8 cellular contexts compared by ENCODE assay signal in the genomic region with DNA sequence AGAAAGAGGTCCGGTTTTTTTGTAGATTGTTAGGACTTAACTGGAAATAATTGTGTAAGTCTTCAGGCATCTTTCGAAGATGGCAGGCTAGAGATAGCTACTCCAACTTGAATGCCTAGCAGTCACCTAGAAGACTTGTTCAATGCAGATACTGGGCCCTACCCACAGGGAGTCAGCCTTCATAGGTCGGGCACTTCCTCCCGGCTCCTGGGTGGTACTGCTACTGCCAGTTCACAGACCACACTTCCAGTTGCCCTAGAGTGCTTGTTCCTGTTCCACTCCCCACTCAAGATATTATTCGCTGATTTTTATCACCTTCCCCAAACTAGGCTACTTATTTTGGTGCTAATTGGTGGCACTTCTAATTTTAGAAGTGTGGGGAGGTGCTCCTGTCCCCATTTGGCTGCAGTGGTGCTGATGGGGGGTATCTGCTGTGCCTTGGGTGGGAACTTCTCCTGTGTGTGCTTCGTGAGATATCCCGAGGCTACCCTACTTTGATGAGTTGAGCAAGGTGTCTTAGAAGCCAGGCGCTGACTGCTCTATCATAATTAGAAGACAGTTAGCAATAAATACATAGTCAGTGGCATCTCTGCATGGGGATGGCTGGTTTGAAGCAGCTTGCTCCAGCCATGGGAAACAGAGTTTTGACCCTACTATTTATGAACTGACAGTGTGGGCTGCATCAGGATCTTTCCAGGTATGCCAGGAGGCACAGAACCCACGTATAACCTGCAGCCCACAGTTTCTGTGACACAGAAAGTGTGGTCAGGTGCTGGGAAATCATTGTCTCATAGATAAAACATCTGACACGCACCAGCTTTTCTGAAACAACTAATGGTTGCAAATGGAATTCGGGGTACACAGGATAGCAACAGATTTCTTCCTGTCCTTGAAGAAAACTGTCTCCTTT. TPM values are rescaled to one million over a fixed set of nuclear protein-coding genes. Genes with fewer than 3 reads are reported as not detected.
DNase-seq lines count a peak whose midpoint lies in the region; ATAC-seq, FAIRE-seq and TF ChIP-seq lines count a peak whose summit lies in the region.

No MANE protein-coding gene starts in this region.

- CTCF ChIA-PET in HepG2 (lab: Yijun Ruan, JAX; ENCODE audit: low intra/inter-chr PET ratio, low total read pairs): no interaction called here

- no peak for TF ChIP-seq RAD21 in HepG2 (CRISPR knock-in tag; IDR thresholded peaks at IDR 0.05)

- TF ChIP-seq EP300 in HepG2 (IDR thresholded peaks at IDR 0.05; ENCODE audit: low read depth in 2 of 2, low read length in 2 of 2) (no peak), HepG2 (CRISPR knock-in tag; IDR thresholded peaks at IDR 0.05; ENCODE audit: borderline replicate concordance) (no peak)

- H3K27ac ChIP-seq in RWPE2 (ENCODE audit: poor library complexity, severe bottlenecking) (peak overlapping the region; percentile 67), duodenal mucosa (ENCODE audit: low read depth, low read length) (peak overlapping the region; percentile 39), HepG2 (ENCODE audit: extremely low read length, insufficient read depth, low read length) (no peak overlapping the region)

- peak overlapping the region; percentile 54 for H3K27ac Mint-ChIP-seq in stimulated activated memory B cell treated with anti-CD40 and anti-IgM and Interleukin-4, amounts not matched to agents 10 μg/mL and 1 μg/mL and 100 μg/mL, for 72 hours

- H3K36me3 Mint-ChIP-seq in stimulated activated memory B cell treated with anti-CD40 and anti-IgM and Interleukin-4, amounts not matched to agents 10 μg/mL and 1 μg/mL and 100 μg/mL, for 72 hours: peaks cover 5% of the 10 kb centered on the region

- H3K4me3 Mint-ChIP-seq in stimulated activated memory B cell treated with anti-CD40 and anti-IgM and Interleukin-4, amounts not matched to agents 10 μg/mL and 1 μg/mL and 100 μg/mL, for 72 hours: no peak overlapping the region

- no peak overlapping the region for H2AFZ ChIP-seq in HepG2 (ENCODE audit: low read length)

- H3K4me1 ChIP-seq in RWPE2 (ENCODE audit: insufficient read depth, poor library complexity, severe bottlenecking) (peaks cover 34% of the 10 kb centered on the region), duodenal mucosa (ENCODE audit: control insufficient read depth in 1 of 2, insufficient read depth in 2 of 2, low read length in 2 of 2) (peaks cover 76 to 77% of the 10 kb centered on the region in 2 donors), HepG2 (ENCODE audit: insufficient read depth, low read length) (peaks cover 8% of the 10 kb centered on the region)

- 90% methylated on average over 11 of the region's 11 CpGs for WGBS in HepG2 (ENCODE audit: low lambda C conversion rate)

- peak; percentile 46 for DNase-seq in activated CD4-positive, alpha-beta T cell treated with anti-CD3 and anti-CD28 coated beads for 48 hours
- DNase-seq in activated CD4-positive, alpha-beta T cell treated with anti-CD3 and anti-CD28 coated beads for 4 hours: no peak
- DNase-seq in RWPE2 (ENCODE audit: low spot score) (no peak), HepG2 (ENCODE audit: low spot score) (no peak), globus pallidus (ENCODE audit: low spot score) (no peak), NCI-H446 (lab: John Stamatoyannopoulos, UW) (no peak)

- H3K9me3 ChIP-seq in RWPE2 (ENCODE audit: severe bottlenecking) (no peaks in the 10 kb centered on the region), duodenal mucosa (ENCODE audit: control insufficient read depth in 1 of 2, low read length in 2 of 2) (no peaks in the 10 kb centered on the region), HepG2 (ENCODE audit: low read length) (no peaks in the 10 kb centered on the region)

- intact Hi-C loops in HepG2 (cut with micrococcal nuclease; ENCODE audit: unreplicated experiment): no loop called here

- POLR2A ChIA-PET in HepG2 (lab: Yijun Ruan, JAX): no interaction called here

- no peak for TF ChIP-seq POLR2A in HepG2 (IDR thresholded peaks at IDR 0.05; ENCODE audit: insufficient read depth in 1 of 2, low read depth in 2 of 2, low read length in 2 of 2)

- H3K27me3 Mint-ChIP-seq in stimulated activated memory B cell treated with anti-CD40 and anti-IgM and Interleukin-4, amounts not matched to agents 10 μg/mL and 1 μg/mL and 100 μg/mL, for 72 hours: no peaks in the 10 kb centered on the region

- no peak for FAIRE-seq in HepG2 (lab: Jason Lieb, UNC)

- H3K4me2 ChIP-seq in HepG2 (ENCODE audit: low read depth, low read length): no peak overlapping the region

- H3K9me3 Mint-ChIP-seq in stimulated activated memory B cell treated with anti-CD40 and anti-IgM and Interleukin-4, amounts not matched to agents 10 μg/mL and 1 μg/mL and 100 μg/mL, for 72 hours: no peaks in the 10 kb centered on the region

- H4K20me1 ChIP-seq in HepG2 (ENCODE audit: insufficient read depth, low read length): no peaks in the 10 kb centered on the region

- no TSS peak for BruUV-seq in HepG2 (replicated peaks; lab: Mats Ljungman, UMichigan)

- H3K36me3 ChIP-seq in RWPE2 (ENCODE audit: low read depth) (no peaks in the 10 kb centered on the region), duodenal mucosa (ENCODE audit: control insufficient read depth in 1 of 2, insufficient read depth in 2 of 2, low read length in 2 of 2) (no peaks in the 10 kb centered on the region), HepG2 (replicated peaks in 1 of 2; ENCODE audit: control insufficient read depth in 1 of 2, insufficient read depth in 2 of 2, low read length in 2 of 2) (no peaks in the 10 kb centered on the region; a peak in 1 of 5 replicates)

- H3K27me3 ChIP-seq in RWPE2 (ENCODE audit: insufficient read depth, poor library complexity, severe bottlenecking) (no peaks in the 10 kb centered on the region), duodenal mucosa (ENCODE audit: control insufficient read depth in 1 of 2, insufficient read depth in 2 of 2, low read length in 2 of 2) (no peaks in the 10 kb centered on the region), HepG2 (ENCODE audit: control insufficient read depth in 1 of 2, insufficient read depth in 2 of 2, low read length in 2 of 2) (no peaks in the 10 kb centered on the region)

- H3K79me2 ChIP-seq in HepG2 (ENCODE audit: insufficient read depth, low read length): no peaks in the 10 kb centered on the region

- H3K9ac ChIP-seq in duodenal mucosa (ENCODE audit: low read depth in 1 of 2, low read length in 2 of 2) (peak overlapping the region; percentile 7 to 34), HepG2 (ENCODE audit: insufficient read depth, low read depth, low read length) (no peak overlapping the region)

- TF ChIP-seq CTCF in RWPE2 (IDR thresholded peaks at IDR 0.05; ENCODE audit: poor library complexity, severe bottlenecking): no peak
- no peak for TF ChIP-seq CTCF in HepG2 (CRISPR knock-in tag; IDR thresholded peaks at IDR 0.05)

- H3K4me3 ChIP-seq in RWPE2 (ENCODE audit: severe bottlenecking): no peak overlapping the region
- no peak overlapping the region for H3K4me3 ChIP-seq in duodenal mucosa (ENCODE audit: low read depth in 1 of 2, low read length in 2 of 2)
- no peak overlapping the region for H3K4me3 ChIP-seq in HepG2 (replicated peaks in 1 of 3; ENCODE audit: insufficient read depth in 1 of 3, low read depth in 2 of 3, low read length in 3 of 3)

- in situ Hi-C loops in HepG2 (cut with HindIII; ENCODE audit: extremely low pct_ligation_motif_present, low pct_unique_long_range_greater_than_20kb): no loop called here

- no peak for ATAC-seq in RWPE2 (ENCODE audit: low read depth)
- no peak for ATAC-seq in stimulated activated memory B cell treated with anti-CD40 and anti-IgM and Interleukin-4, amounts not matched to agents 10 μg/mL and 1 μg/mL and 100 μg/mL, for 72 hours
- ATAC-seq in HepG2: no peak

- peaks cover 90% of the 10 kb centered on the region for H3K4me1 Mint-ChIP-seq in stimulated activated memory B cell treated with anti-CD40 and anti-IgM and Interleukin-4, amounts not matched to agents 10 μg/mL and 1 μg/mL and 100 μg/mL, for 72 hours

TF ChIP-seq in HepG2, 621 proteins besides CTCF, POLR2A, EP300 and RAD21:
- no peak for TF ChIP-seq ZFP90 (CRISPR knock-in tag; IDR thresholded peaks at IDR 0.05; ENCODE audit: borderline replicate concordance)
- no peak for TF ChIP-seq JUNB (CRISPR knock-in tag; IDR thresholded peaks at IDR 0.05; ENCODE audit: borderline replicate concordance)
- no peak for TF ChIP-seq FOXP1 (IDR thresholded peaks at IDR 0.05)
- no peak for TF ChIP-seq FOXP1 (CRISPR knock-in tag; IDR thresholded peaks at IDR 0.05)

RNA-seq across cellular contexts. Expression of a gene that starts 34.5 kb away (rescaled TPM):
- 7.9 and 10.9 TPM in 2 replicates for total RNA-seq in HepG2 (2016; rRNA removed; fragmentation: Illumina TruSeq; extraction: Trizol)
- total RNA-seq in HepG2 (2016; cell fraction: cytosol; rRNA removed; fragmentation: Illumina TruSeq; extraction: Trizol; ENCODE audit: low read depth): 1.4 and 2.1 TPM in 2 replicates
- 7.9 and 10.3 TPM in 2 replicates for total RNA-seq in HepG2 (2016; cell fraction: insoluble cytoplasmic fraction; rRNA removed; fragmentation: Illumina TruSeq; extraction: Trizol)
- 5.0 and 5.2 TPM in 2 replicates for total RNA-seq in HepG2 (2016; cell fraction: membrane; rRNA removed; fragmentation: Illumina TruSeq; extraction: Trizol)
- 15.4 and 17.5 TPM in 2 replicates for total RNA-seq in HepG2 (2016; cell fraction: nucleus; rRNA removed; fragmentation: Illumina TruSeq; extraction: Trizol)
- polyA plus RNA-seq in HepG2 (2011; rRNA removed): 10.1 and 14.2 TPM in 2 replicates
- 6.9 and 8.5 TPM in 2 replicates for polyA plus RNA-seq in HepG2 (2011; cell fraction: cytosol; rRNA removed)
- 48.2 and 51.5 TPM in 2 replicates for polyA plus RNA-seq in HepG2 (2011; cell fraction: nucleus; rRNA removed)
- polyA plus RNA-seq in HepG2 (2012): 7.2 and 8.8 TPM in 2 replicates
- 0.58 and 0.63 TPM in 2 replicates for polyA plus RNA-seq in HepG2 (2016; cell fraction: cytosol; fragmentation: Illumina TruSeq; extraction: Trizol; ENCODE audit: low read depth)
- 4.8 and 5.7 TPM in 2 replicates for polyA plus RNA-seq in HepG2 (2016; cell fraction: insoluble cytoplasmic fraction; fragmentation: Illumina TruSeq; extraction: Trizol; ENCODE audit: low read depth)
- 1.7 and 1.9 TPM in 2 replicates for polyA plus RNA-seq in HepG2 (2016; cell fraction: membrane; fragmentation: Illumina TruSeq; extraction: Trizol; ENCODE audit: low read depth)
- 13.1 and 16.7 TPM in 2 replicates for polyA plus RNA-seq in HepG2 (2016; cell fraction: nucleus; fragmentation: Illumina TruSeq; extraction: Trizol; ENCODE audit: insufficient read depth, low read depth)
- polyA minus RNA-seq in HepG2 (2011; rRNA and poly(A)+ RNA removed; ENCODE audit: low replicate concordance): 53.3 and 60.1 TPM in 2 replicates
- polyA minus RNA-seq in HepG2 (2011; cell fraction: cytosol; rRNA and poly(A)+ RNA removed): 8.1 and 11.8 TPM in 2 replicates
- 56.7 and 68.1 TPM in 2 replicates for polyA minus RNA-seq in HepG2 (2011; cell fraction: nucleus; rRNA and poly(A)+ RNA removed)
